ENCODE assay signal across 9 cellular contexts in genomic region chr22:45242778-45243191, GRCh38. TPM values are rescaled to one million over a fixed set of nuclear protein-coding genes. Genes with fewer than 3 reads are reported as not detected.
DNase-seq lines count a peak whose midpoint lies in the region; ATAC-seq and TF ChIP-seq lines count a peak whose summit lies in the region.
"Had no signal": no experiment of that assay in that cellular context is flagged by ENCODE, and none has a peak within 500 bp of the region (broad histone marks: within the 10 kb centered on the region; RNA-seq: fewer than 3 reads in every experiment).

No MANE protein-coding gene starts in this region.

- no peak overlapping the region for H3K27ac Mint-ChIP-seq in activated naive CD4-positive, alpha-beta T cell treated with anti-CD3 and anti-CD28 coated beads for 36 hours
- H3K27ac Mint-ChIP-seq in activated naive CD4-positive, alpha-beta T cell treated with anti-CD3 and anti-CD28 coated beads, Interleukin-2, amount 10 ng/mL, durations not matched to agents 7 days and 5 days = no peak overlapping the region
- no peak overlapping the region for H3K27ac Mint-ChIP-seq in activated T-helper 1 cell treated with anti-CD3 and anti-CD28 coated beads, Interleukin-12 subunit alpha, Interleukin-12 subunit beta, Interleukin-2, Interleukin-4 antibody, amounts not matched to agents 30 ng/mL and 10 ng/mL and 1 ng/mL, durations not matched to agents 14 hours and 24 hours and 36 hours

- intact Hi-C loops in activated naive CD4-positive, alpha-beta T cell treated with anti-CD3 and anti-CD28 coated beads for 36 hours (cut with micrococcal nuclease) = loop anchor here (10.0 kb wide), 1 partner anchor 138 kb away; no protein-coding TSS in a partner anchor
- intact Hi-C loops in activated T-helper 1 cell treated with anti-CD3 and anti-CD28 coated beads, Interleukin-12 subunit alpha, Interleukin-12 subunit beta, Interleukin-2, Interleukin-4 antibody, amounts not matched to agents 30 ng/mL and 10 ng/mL and 1 ng/mL, durations not matched to agents 14 hours and 24 hours and 36 hours (cut with micrococcal nuclease) = no loop called here

- H3K27me3 Mint-ChIP-seq in activated naive CD4-positive, alpha-beta T cell treated with anti-CD3 and anti-CD28 coated beads for 36 hours (ENCODE audit: low read depth) = no peaks in the 10 kb centered on the region
- peaks cover 8% of the 10 kb centered on the region for H3K27me3 Mint-ChIP-seq in activated naive CD4-positive, alpha-beta T cell treated with anti-CD3 and anti-CD28 coated beads, Interleukin-2, amount 10 ng/mL, durations not matched to agents 7 days and 5 days
- H3K27me3 Mint-ChIP-seq in activated T-helper 1 cell treated with anti-CD3 and anti-CD28 coated beads, Interleukin-12 subunit alpha, Interleukin-12 subunit beta, Interleukin-2, Interleukin-4 antibody, amounts not matched to agents 30 ng/mL and 10 ng/mL and 1 ng/mL, durations not matched to agents 14 hours and 24 hours and 36 hours (ENCODE audit: insufficient read depth) = no peaks in the 10 kb centered on the region

- CTCF ChIA-PET in activated naive CD4-positive, alpha-beta T cell treated with anti-CD3 and anti-CD28 coated beads for 36 hours (lab: Charles Lee) = no interaction called here
- CTCF ChIA-PET in activated naive CD4-positive, alpha-beta T cell treated with anti-CD3 and anti-CD28 coated beads, Interleukin-2, amount 10 ng/mL, durations not matched to agents 7 days and 5 days (lab: Charles Lee) = no interaction called here
- CTCF ChIA-PET in RWPE1 (lab: Yijun Ruan, JAX) = no interaction called here

- TF ChIP-seq CTCF in RWPE1 (conservative IDR thresholded peaks at IDR 0.05; ENCODE audit: low read depth) = no peak
- TF ChIP-seq CTCF in omental fat pad (IDR thresholded peaks at IDR 0.05) = no peak

- no peaks in the 10 kb centered on the region for H3K36me3 Mint-ChIP-seq in activated naive CD4-positive, alpha-beta T cell treated with anti-CD3 and anti-CD28 coated beads for 36 hours (ENCODE audit: low read depth)
- peaks cover 4% of the 10 kb centered on the region for H3K36me3 Mint-ChIP-seq in activated naive CD4-positive, alpha-beta T cell treated with anti-CD3 and anti-CD28 coated beads, Interleukin-2, amount 10 ng/mL, durations not matched to agents 7 days and 5 days
- peaks cover 5% of the 10 kb centered on the region for H3K36me3 Mint-ChIP-seq in activated T-helper 1 cell treated with anti-CD3 and anti-CD28 coated beads, Interleukin-12 subunit alpha, Interleukin-12 subunit beta, Interleukin-2, Interleukin-4 antibody, amounts not matched to agents 30 ng/mL and 10 ng/mL and 1 ng/mL, durations not matched to agents 14 hours and 24 hours and 36 hours (ENCODE audit: low read depth)

- H3K4me1 Mint-ChIP-seq in activated naive CD4-positive, alpha-beta T cell treated with anti-CD3 and anti-CD28 coated beads for 36 hours (ENCODE audit: low read depth) = peaks cover 33% of the 10 kb centered on the region
- H3K4me1 Mint-ChIP-seq in activated naive CD4-positive, alpha-beta T cell treated with anti-CD3 and anti-CD28 coated beads, Interleukin-2, amount 10 ng/mL, durations not matched to agents 7 days and 5 days = peaks cover 50% of the 10 kb centered on the region
- H3K4me1 Mint-ChIP-seq in activated T-helper 1 cell treated with anti-CD3 and anti-CD28 coated beads, Interleukin-12 subunit alpha, Interleukin-12 subunit beta, Interleukin-2, Interleukin-4 antibody, amounts not matched to agents 30 ng/mL and 10 ng/mL and 1 ng/mL, durations not matched to agents 14 hours and 24 hours and 36 hours (ENCODE audit: low read depth) = peaks cover 8% of the 10 kb centered on the region

- peak; percentile 40 for DNase-seq in activated naive CD4-positive, alpha-beta T cell treated with anti-CD3 and anti-CD28 coated beads for 36 hours
- no peak for DNase-seq in activated naive CD4-positive, alpha-beta T cell treated with anti-CD3 and anti-CD28 coated beads, Interleukin-2, amount 10 ng/mL, durations not matched to agents 7 days and 5 days
- DNase-seq in RWPE1 (ENCODE audit: low spot score) (no peak), globus pallidus (ENCODE audit: low spot score) (peak; percentile 79), omental fat pad (ENCODE audit: low spot score) (no peak)
- no peak for DNase-seq in activated T-helper 1 cell treated with anti-CD3 and anti-CD28 coated beads, Interleukin-12 subunit alpha, Interleukin-12 subunit beta, Interleukin-2, Interleukin-4 antibody, amounts not matched to agents 30 ng/mL and 10 ng/mL and 1 ng/mL, durations not matched to agents 14 hours and 24 hours and 36 hours (ENCODE audit: low spot score)

- POLR2A ChIA-PET in RWPE1 (lab: Yijun Ruan, JAX; ENCODE audit: low non-redundant PET) = interaction anchor here (0.6 kb wide), 1 partner anchor 80 kb away, joined by 3 read pairs; no protein-coding TSS in a partner anchor

- peak overlapping the region; percentile 99 for H3K27ac ChIP-seq in RWPE1
- H3K27ac ChIP-seq: SK-N-MC had no signal

- no peak for ATAC-seq in GM21723 (IDR thresholded peaks at IDR 0.05; ENCODE audit: unreplicated experiment)
- no peak for ATAC-seq in HG02588 (IDR thresholded peaks at IDR 0.05; ENCODE audit: unreplicated experiment)
- no peak for ATAC-seq in omental fat pad (ENCODE audit: low FRiP score)

- no peak overlapping the region for H3K4me3 Mint-ChIP-seq in activated naive CD4-positive, alpha-beta T cell treated with anti-CD3 and anti-CD28 coated beads for 36 hours
- H3K4me3 Mint-ChIP-seq in activated naive CD4-positive, alpha-beta T cell treated with anti-CD3 and anti-CD28 coated beads, Interleukin-2, amount 10 ng/mL, durations not matched to agents 7 days and 5 days = no peak overlapping the region
- no peak overlapping the region for H3K4me3 Mint-ChIP-seq in activated T-helper 1 cell treated with anti-CD3 and anti-CD28 coated beads, Interleukin-12 subunit alpha, Interleukin-12 subunit beta, Interleukin-2, Interleukin-4 antibody, amounts not matched to agents 30 ng/mL and 10 ng/mL and 1 ng/mL, durations not matched to agents 14 hours and 24 hours and 36 hours

- H3K9me3 Mint-ChIP-seq in activated naive CD4-positive, alpha-beta T cell treated with anti-CD3 and anti-CD28 coated beads for 36 hours = no peaks in the 10 kb centered on the region
- no peaks in the 10 kb centered on the region for H3K9me3 Mint-ChIP-seq in activated naive CD4-positive, alpha-beta T cell treated with anti-CD3 and anti-CD28 coated beads, Interleukin-2, amount 10 ng/mL, durations not matched to agents 7 days and 5 days
- H3K9me3 Mint-ChIP-seq in activated T-helper 1 cell treated with anti-CD3 and anti-CD28 coated beads, Interleukin-12 subunit alpha, Interleukin-12 subunit beta, Interleukin-2, Interleukin-4 antibody, amounts not matched to agents 30 ng/mL and 10 ng/mL and 1 ng/mL, durations not matched to agents 14 hours and 24 hours and 36 hours = no peaks in the 10 kb centered on the region

RNA-seq across cellular contexts. Expression of gene KIAA0930, which starts 2.1 kb away (rescaled TPM):
- total RNA-seq in activated naive CD4-positive, alpha-beta T cell treated with anti-CD3 and anti-CD28 coated beads for 36 hours = 10 to 100 TPM; 16.6 to 19.5 TPM
- 10 to 100 TPM; 27.4 to 58.8 (median 50.2) TPM for total RNA-seq in omental fat pad
- 45.5 and 48.7 TPM in 2 replicates for total RNA-seq in activated T-helper 1 cell treated with anti-CD3 and anti-CD28 coated beads, Interleukin-12 subunit alpha, Interleukin-12 subunit beta, Interleukin-2, Interleukin-4 antibody, amounts not matched to agents 30 ng/mL and 10 ng/mL and 1 ng/mL, durations not matched to agents 14 hours and 24 hours and 36 hours

RNA-seq across cellular contexts. Expression of gene UPK3A, which starts 42.0 kb away (rescaled TPM):
- not detected for total RNA-seq in activated naive CD4-positive, alpha-beta T cell treated with anti-CD3 and anti-CD28 coated beads for 36 hours
- not detected for total RNA-seq in omental fat pad
- total RNA-seq in activated T-helper 1 cell treated with anti-CD3 and anti-CD28 coated beads, Interleukin-12 subunit alpha, Interleukin-12 subunit beta, Interleukin-2, Interleukin-4 antibody, amounts not matched to agents 30 ng/mL and 10 ng/mL and 1 ng/mL, durations not matched to agents 14 hours and 24 hours and 36 hours = not detected in 2 replicates

Comparison
In these comparisons a context has a peak if more than half of its experiments do, and no peak if none do; other contexts are left out.
1. DNase-seq: peak in activated naive CD4-positive, alpha-beta T cell treated with anti-CD3 and anti-CD28 coated beads for 36 hours (single experiment) and globus pallidus (single experiment); none in activated naive CD4-positive, alpha-beta T cell treated with anti-CD3 and anti-CD28 coated beads, Interleukin-2, amount 10 ng/mL, durations not matched to agents 7 days and 5 days (single experiment), RWPE1 (single experiment), omental fat pad (single experiment) and activated T-helper 1 cell treated with anti-CD3 and anti-CD28 coated beads, Interleukin-12 subunit alpha, Interleukin-12 subunit beta, Interleukin-2, Interleukin-4 antibody, amounts not matched to agents 30 ng/mL and 10 ng/mL and 1 ng/mL, durations not matched to agents 14 hours and 24 hours and 36 hours (single experiment).